In genomic region chr3:194671900-194672808, GRCh38 we compare ENCODE assay signal across 8 cellular contexts. TPM values are rescaled to one million over a fixed set of nuclear protein-coding genes. Genes with fewer than 3 reads are reported as not detected.
DNase-seq lines count a peak whose midpoint lies in the region; ATAC-seq and TF ChIP-seq lines count a peak whose summit lies in the region.

TSS of gene LSG1 (minus strand) at chr3:194672191. CDS start at chr3:194672162, 29 bp downstream.

- H3K4me1 Mint-ChIP-seq in CD8-positive, alpha-beta T cell (ENCODE audit: low read depth), result peaks cover 45% of the 10 kb centered on the region

- POLR2A ChIA-PET in CD8-positive, alpha-beta T cell (lab: Charles Lee), result interaction anchor here (0.6 to 3.8 kb wide), 14 partner anchors 10 to 870 kb away, joined by 3 to 41 read pairs (median 5); partner anchors contain the start of genes FAM43A, PPP1R2, TMEM44 and XXYLT1

- 0% methylated on average over 57 of the region's 57 CpGs for WGBS in lung, 2 donors

- H3K27me3 ChIP-seq in CD8-positive, alpha-beta T cell (ENCODE audit: insufficient read depth, low read length), result no peaks in the 10 kb centered on the region
- H3K27me3 ChIP-seq in lung (ENCODE audit: control insufficient read depth, insufficient read depth), result no peaks in the 10 kb centered on the region

- ATAC-seq in CD8-positive, alpha-beta T cell, result peak; percentile 97
- ATAC-seq in GM19467 (IDR thresholded peaks at IDR 0.05; ENCODE audit: unreplicated experiment) (peak; percentile 80), lung (ENCODE audit: insufficient read depth, low FRiP score) (peak; percentile 97)

- CTCF ChIA-PET in CD8-positive, alpha-beta T cell (lab: Charles Lee), result interaction anchor here (1.1 to 5.1 kb wide), 16 partner anchors 7 to 598 kb away, joined by 3 to 66 read pairs (median 8); partner anchors contain the start of genes FAM43A, TMEM44 and XXYLT1

- H3K27ac ChIP-seq in CD8-positive, alpha-beta T cell (ENCODE audit: low read depth, low read length), result peak within 1 kb of the TSS; percentile 92
- peak within 1 kb of the TSS; percentile 87 to 89 for H3K27ac ChIP-seq in lung (ENCODE audit: low read depth in 1 of 2, low read length in 1 of 2)

- peaks cover 34% of the 10 kb centered on the region for H3K36me3 Mint-ChIP-seq in CD8-positive, alpha-beta T cell

- peak within 1 kb of the TSS; percentile 98 for H3K4me3 Mint-ChIP-seq in CD8-positive, alpha-beta T cell

- no peaks in the 10 kb centered on the region for H3K27me3 Mint-ChIP-seq in CD8-positive, alpha-beta T cell (ENCODE audit: low read depth)

- H3K4me1 ChIP-seq in CD8-positive, alpha-beta T cell (ENCODE audit: insufficient read depth, low read length), result peaks cover 15% of the 10 kb centered on the region
- H3K4me1 ChIP-seq in lung (ENCODE audit: control insufficient read depth in 2 of 2, insufficient read depth in 2 of 2, low read length in 2 of 2), result peaks cover 3 to 7% of the 10 kb centered on the region in 2 donors

- peaks cover 14% of the 10 kb centered on the region for H3K36me3 ChIP-seq in CD8-positive, alpha-beta T cell (ENCODE audit: insufficient read depth, low read length)
- H3K36me3 ChIP-seq in lung (ENCODE audit: control insufficient read depth in 2 of 2, insufficient read depth in 2 of 2, low read length in 2 of 2), result peaks cover 4 to 7% of the 10 kb centered on the region in 2 donors

- intact Hi-C loops in CD8-positive, alpha-beta T cell (cut with DNase I, micrococcal nuclease), result loop anchor here (1.0 to 5.0 kb wide), 12 partner anchors 10 to 871 kb away; partner anchors contain the start of genes ACAP2 (in 2 of the 2), PPP1R2 (in 2 of the 2), XXYLT1 (in 2 of the 2) and TMEM44 (in 1 of the 2)

- no peaks in the 10 kb centered on the region for H3K9me3 Mint-ChIP-seq in CD8-positive, alpha-beta T cell

- TF ChIP-seq CTCF in CD8-positive, alpha-beta T cell (IDR thresholded peaks at IDR 0.05), result no peak
- no peak for TF ChIP-seq CTCF in lung (IDR thresholded peaks at IDR 0.05; ENCODE audit: control extremely low read depth, extremely low read depth)

- no peaks in the 10 kb centered on the region for H3K9me3 ChIP-seq in CD8-positive, alpha-beta T cell (ENCODE audit: low read length)
- no peaks in the 10 kb centered on the region for H3K9me3 ChIP-seq in lung (ENCODE audit: control insufficient read depth in 2 of 2, insufficient read depth in 1 of 2, low read length in 1 of 2)

- peak; percentile 75 to 91 (median 89) for DNase-seq in CD8-positive, alpha-beta T cell
- DNase-seq in HS-5 (ENCODE audit: low read depth), result peak; percentile 96
- peak; percentile 85 for DNase-seq in NK-92 treated with Interleukin-12 subunit alpha and Interleukin-12 subunit beta, amount 100 ng/mL, for 24 hours (lab: John Stamatoyannopoulos, UW)
- DNase-seq in activated CD8-positive, alpha-beta memory T cell treated with anti-CD3 and anti-CD28 coated beads for 24 hours, result peak; percentile 93
- DNase-seq in effector CD8-positive, alpha-beta T cell (lab: John Stamatoyannopoulos, UW), result peak; percentile 85
- DNase-seq in lung (ENCODE audit: low spot score), result peak; percentile 93
- peak; percentile 70 to 80 (median 80) for DNase-seq in stimulated activated CD4-positive, alpha-beta T cell treated with anti-CD3 and anti-CD28 coated beads, TNF-alpha, amount 100 ng/mL, for 4 hours (ENCODE audit: low read depth in 3 of 3)

- peak within 1 kb of the TSS; percentile 99 for H3K27ac Mint-ChIP-seq in CD8-positive, alpha-beta T cell

- peak within 1 kb of the TSS; percentile 83 for H3K4me3 ChIP-seq in CD8-positive, alpha-beta T cell (ENCODE audit: low read depth, low read length)
- H3K4me3 ChIP-seq in lung, result peak within 1 kb of the TSS; percentile 98

RNA-seq across cellular contexts. Expression of gene LSG1, which starts in this region (rescaled TPM):
- total RNA-seq in CD8-positive, alpha-beta T cell, result 10 to 100 TPM; 63.8 to 69.6 TPM
- total RNA-seq in lung, result 10 to 100 TPM; 26.0 to 37.4 TPM
- 10 to 100 TPM; 19.4 to 22.9 TPM for polyA plus RNA-seq in lung

Comparison
In these comparisons a context has a peak if more than half of its experiments do, and no peak if none do; other contexts are left out.
1. Peak in every context shown above with its lines: DNase-seq, ATAC-seq, H3K4me3 ChIP-seq and H3K27ac ChIP-seq.